Comparison of ENCODE assay signal across 10 cellular contexts in the genomic region with DNA sequence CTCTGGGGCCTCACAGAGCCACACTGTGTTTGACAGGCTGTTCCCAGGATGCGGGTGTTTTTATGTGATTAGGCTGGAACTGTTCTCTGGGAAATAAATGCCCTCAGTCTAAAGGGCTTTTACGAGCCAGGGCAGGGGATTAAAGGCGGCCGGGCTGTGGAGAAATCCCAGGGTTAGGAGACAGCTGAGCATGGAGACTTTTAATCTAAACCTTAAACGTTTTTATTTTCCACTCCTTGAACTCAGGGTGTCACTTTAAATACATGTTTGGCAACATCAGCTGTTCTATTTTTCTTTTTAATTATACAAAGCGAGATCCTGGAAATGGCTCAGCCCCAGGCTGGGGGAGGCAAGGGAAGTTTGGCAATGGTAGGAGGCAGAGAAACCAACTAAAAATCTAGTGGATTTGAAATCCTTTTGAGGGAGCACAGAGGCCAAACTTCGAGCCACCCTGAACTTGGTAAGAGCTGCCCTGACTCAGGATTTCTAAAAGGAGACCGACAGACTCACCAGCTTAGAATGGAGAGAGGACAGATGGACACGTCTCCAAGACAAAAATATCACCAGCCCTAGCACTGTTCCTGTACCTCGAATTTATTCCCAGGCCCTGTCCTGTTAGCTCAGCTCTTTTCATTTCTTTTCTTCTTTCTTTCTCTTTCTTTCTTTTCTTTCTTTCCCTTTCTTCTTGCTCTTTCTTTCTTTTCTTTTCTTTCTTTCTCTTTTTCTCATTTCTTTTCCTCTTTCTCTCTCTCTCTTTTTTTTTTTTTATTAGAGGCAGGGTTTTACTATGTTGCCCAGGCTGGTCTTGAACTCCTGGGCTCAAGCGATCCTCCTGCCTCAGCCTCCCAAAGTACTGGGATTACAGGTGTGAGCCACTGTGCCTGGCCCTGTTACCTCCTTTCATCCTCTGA. TPM values are rescaled to one million over a fixed set of nuclear protein-coding genes. Genes with fewer than 3 reads are reported as not detected.
DNase-seq lines count a peak whose midpoint lies in the region; ATAC-seq and TF ChIP-seq lines count a peak whose summit lies in the region.
"Had no signal": no experiment of that assay in that cellular context is flagged by ENCODE, and none has a peak within 500 bp of the region (broad histone marks: within the 10 kb centered on the region; RNA-seq: fewer than 3 reads in every experiment).

No MANE protein-coding gene starts in this region.

- H3K4me1 ChIP-seq in fibroblast of lung (ENCODE audit: control insufficient read depth, extremely low read depth, insufficient read depth, low read length): peaks cover 3% of the 10 kb centered on the region

- H4K20me1 ChIP-seq in fibroblast of lung (ENCODE audit: control insufficient read depth, extremely low read depth, insufficient read depth, low read length): no peaks in the 10 kb centered on the region

- no peak overlapping the region for H3K4me3 Mint-ChIP-seq in osteocyte (ENCODE audit: unreplicated experiment)

- H3K27me3 ChIP-seq in fibroblast of lung (ENCODE audit: control insufficient read depth, insufficient read depth, low read length): no peaks in the 10 kb centered on the region

- peak overlapping the region; percentile 73 for H2AFZ ChIP-seq in fibroblast of lung (ENCODE audit: low read length)

- H3K4me3 ChIP-seq in fibroblast of lung (replicated peaks in 1 of 4; ENCODE audit: control extremely low read depth in 1 of 4, insufficient read depth in 1 of 4, low read depth in 3 of 4, low read length in 4 of 4): peak overlapping the region in 1 of 4 experiments; percentile 16

- ATAC-seq in HG03175 (IDR thresholded peaks at IDR 0.05; ENCODE audit: unreplicated experiment): no peak
- no peak for ATAC-seq in HG02623 (IDR thresholded peaks at IDR 0.05; ENCODE audit: unreplicated experiment)

- H3K27me3 Mint-ChIP-seq in osteocyte (ENCODE audit: unreplicated experiment): no peaks in the 10 kb centered on the region

- no peaks in the 10 kb centered on the region for H3K9me3 ChIP-seq in fibroblast of lung (ENCODE audit: control insufficient read depth, insufficient read depth, low read depth, low read length)

- peak overlapping the region; percentile 62 for H3K4me2 ChIP-seq in fibroblast of lung (ENCODE audit: extremely low read depth, insufficient read depth, low read length)

- no peaks in the 10 kb centered on the region for H3K36me3 ChIP-seq in fibroblast of lung (ENCODE audit: control insufficient read depth, insufficient read depth, low read length)

- H3K4me1 Mint-ChIP-seq in osteocyte (ENCODE audit: unreplicated experiment): peaks cover 11% of the 10 kb centered on the region

- no peaks in the 10 kb centered on the region for H3K9me3 Mint-ChIP-seq in osteocyte (ENCODE audit: unreplicated experiment)

- no peaks in the 10 kb centered on the region for H3K79me2 ChIP-seq in fibroblast of lung (ENCODE audit: control insufficient read depth, insufficient read depth, low read length)

- H3K27ac ChIP-seq in fibroblast of lung (ENCODE audit: insufficient read depth, low read length): no peak overlapping the region

- H3K36me3 Mint-ChIP-seq in osteocyte (ENCODE audit: unreplicated experiment): no peaks in the 10 kb centered on the region

- H3K9ac ChIP-seq in fibroblast of lung (ENCODE audit: insufficient read depth, low read length): no peak overlapping the region

- peak; percentile 55 for DNase-seq in AG08396 (ENCODE audit: low spot score)
- DNase-seq in NCI-H82 (lab: John Stamatoyannopoulos, UW): peak; percentile 92
- peak; percentile 28 to 31 for DNase-seq in fibroblast of lung (ENCODE audit: low read depth in 2 of 2)
- no peak for DNase-seq in osteocyte (ENCODE audit: extremely low spot score, unreplicated experiment)
- DNase-seq in NCI-H187 (lab: John Stamatoyannopoulos, UW): no peak
- DNase-seq in DMS153 (lab: John Stamatoyannopoulos, UW): no peak
- DNase-seq: activated CD8-positive, alpha-beta memory T cell treated with anti-CD3 and anti-CD28 coated beads, Interleukin-2, amount 50 U/mL, for 4 hours; NCI-H526 treated with DMSO at 0.1 percent for 48 hours had no signal

- TF ChIP-seq CTCF in fibroblast of lung (conservative IDR thresholded peaks at IDR 0.05 in 1 of 2, IDR thresholded peaks at IDR 0.05 in 1 of 2; ENCODE audit: low read depth in 1 of 2, low read length in 2 of 2) (no peak), osteocyte (IDR thresholded peaks at IDR 0.05) (no peak)

- peak overlapping the region; percentile 58 for H3K27ac Mint-ChIP-seq in osteocyte (ENCODE audit: unreplicated experiment)

RNA-seq across cellular contexts. Expression of a gene that starts 15.8 kb away (rescaled TPM):
- total RNA-seq in fibroblast of lung: 5.6 and 8.1 TPM in 2 replicates
- 7.4 and 13.0 TPM in 2 replicates for polyA plus RNA-seq in fibroblast of lung
- polyA plus RNA-seq in fibroblast of lung (2012): 14.4 and 25.9 TPM in 2 replicates
- 14.4 and 16.0 TPM in 2 replicates for polyA minus RNA-seq in fibroblast of lung (ENCODE audit: low replicate concordance)
- 9.1 and 11.1 TPM in 2 replicates for total RNA-seq in osteocyte

RNA-seq across cellular contexts. Expression of a gene that starts 29.7 kb away (rescaled TPM):
- 13.1 and 21.6 TPM in 2 replicates for total RNA-seq in fibroblast of lung
- polyA plus RNA-seq in fibroblast of lung: 9.8 and 18.7 TPM in 2 replicates
- polyA plus RNA-seq in fibroblast of lung (2012): 12.3 and 20.7 TPM in 2 replicates
- 99.6 and 117 TPM in 2 replicates for polyA minus RNA-seq in fibroblast of lung (ENCODE audit: low replicate concordance)
- 30.8 and 31.9 TPM in 2 replicates for total RNA-seq in osteocyte

RNA-seq across cellular contexts. Expression of a gene that starts 59.0 kb away (rescaled TPM):
- total RNA-seq in fibroblast of lung (0.77 and 0.83 TPM in 2 replicates), osteocyte (0.11 and 0.29 TPM in 2 replicates)
- 0.23 and 0.61 TPM in 2 replicates for polyA plus RNA-seq in fibroblast of lung
- 0.37 and 1.2 TPM in 2 replicates for polyA plus RNA-seq in fibroblast of lung (2012)
- not detected in 2 replicates for polyA minus RNA-seq in fibroblast of lung (ENCODE audit: low replicate concordance)

Comparison
In these comparisons a context has a peak if more than half of its experiments do, and no peak if none do; other contexts are left out.
1. DNase-seq: peak in AG08396 (single experiment), NCI-H82 (single experiment) and fibroblast of lung (2 of 2); none in osteocyte (single experiment), NCI-H187 (0 of 2) and DMS153 (single experiment).